Comparison of ENCODE assay signal across 8 cellular contexts in genomic region chr11:106858200-106858599, GRCh38.
"Had no signal": no experiment of that assay in that cellular context is flagged by ENCODE, and none has a peak within 500 bp of the region (broad histone marks: within the 10 kb centered on the region; RNA-seq: fewer than 3 reads in every experiment).

No MANE protein-coding gene starts in this region.

- H3K4me1 ChIP-seq: HAP-1 had no signal

- H3K4me3 ChIP-seq: GM23248, GM23338, HAP-1 had no signal

- H3K9me3 ChIP-seq: HAP-1 had no signal

- H3K27ac Mint-ChIP-seq: GM23338, H9, HFFc6 had no signal

- H3K4me1 Mint-ChIP-seq: GM23338 had no signal

- H3K27ac ChIP-seq: GM23248 had no signal

- H3K36me3 ChIP-seq: HAP-1 had no signal

- DNase-seq: GM23248, GOT3, H7, H9, HCEC 1CT, HFFc6 had no signal

- H3K4me3 Mint-ChIP-seq: GM23338, H9, HFFc6 had no signal

- H3K9me3 Mint-ChIP-seq: GM23338, H9 had no signal
